In the genomic region with DNA sequence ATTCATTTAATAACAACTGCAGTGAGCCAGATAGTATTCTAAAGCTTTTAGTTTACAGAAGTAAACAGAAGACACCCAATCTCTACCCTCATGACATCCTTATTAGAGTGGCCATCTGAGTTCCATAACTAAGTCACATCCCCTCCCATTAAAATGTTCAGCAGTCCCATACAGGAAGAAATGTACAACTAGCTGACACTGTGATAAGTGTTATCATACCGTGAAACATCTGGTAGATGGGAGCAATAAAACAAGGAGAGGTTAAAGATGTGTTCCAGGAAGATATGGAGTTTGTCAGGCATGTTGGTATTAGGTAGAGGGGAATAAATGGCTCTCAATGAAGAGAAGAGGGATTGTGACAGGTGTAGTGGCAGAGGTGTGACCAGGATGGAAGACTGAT, we compare ENCODE assay signal across 16 cellular contexts.
"Had no signal": no experiment of that assay in that cellular context is flagged by ENCODE, and none has a peak within 500 bp of the region (broad histone marks: within the 10 kb centered on the region; RNA-seq: fewer than 3 reads in every experiment).

No MANE protein-coding gene starts in this region.

- H3K27ac ChIP-seq: body of pancreas, dorsolateral prefrontal cortex, epithelial cell of prostate, foreskin keratinocyte, vagina had no signal

- H3K36me3 ChIP-seq: tibial nerve, vagina had no signal

- H3K9me3 ChIP-seq: body of pancreas, tibial nerve, vagina had no signal

- H3K4me3 ChIP-seq: body of pancreas, dorsolateral prefrontal cortex, tibial nerve, vagina had no signal

- H3K27me3 ChIP-seq: body of pancreas, foreskin keratinocyte, tibial nerve, vagina had no signal

- DNase-seq: activated CD4-positive, alpha-beta T cell treated with anti-CD3 and anti-CD28 coated beads for 36 hours; activated CD4-positive, alpha-beta T cell treated with anti-CD3 and anti-CD28 coated beads, Interleukin-2, amount 50 U/mL, for 48 hours; activated gamma-delta T cell treated with Interleukin-2 at 50 U/mL for 16 hours; caudate nucleus; dorsolateral prefrontal cortex; foreskin keratinocyte; left ventricle myocardium superior; occipital lobe; posterior cingulate gyrus; stimulated activated CD4-positive, alpha-beta T cell treated with anti-CD3 and anti-CD28 coated beads, Interleukin-4, amount 100 ng/mL, for 1 hour; T-helper 2 cell had no signal

- ATAC-seq: activated CD4-positive, alpha-beta T cell treated with anti-CD3 and anti-CD28 coated beads for 36 hours; activated naive CD4-positive, alpha-beta T cell treated with anti-CD3 and anti-CD28 coated beads, Interleukin-2, amount 50 U/mL, for 72 hours; foreskin keratinocyte had no signal
